ENCODE assay signal across 18 cellular contexts in the genomic region with DNA sequence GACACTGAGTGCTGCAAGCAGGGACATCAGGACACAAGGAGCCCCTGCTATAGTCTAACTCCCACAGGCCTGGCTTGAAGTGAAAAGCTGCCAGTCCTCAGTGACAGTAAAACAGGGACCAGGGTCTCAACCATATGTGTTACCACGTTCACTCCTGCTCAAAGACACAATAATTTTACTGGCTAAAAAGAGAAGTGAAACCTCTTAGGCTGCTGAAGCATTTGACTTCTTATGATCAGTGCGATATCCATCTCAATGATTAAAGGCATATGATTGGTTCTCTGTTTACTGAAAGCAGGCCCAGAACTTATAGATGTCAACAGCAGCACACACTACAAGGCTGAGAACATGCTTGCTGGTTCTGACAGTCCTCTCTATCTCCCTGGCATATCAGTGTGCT.
DNase-seq lines count a peak whose midpoint lies in the region; ATAC-seq, FAIRE-seq and TF ChIP-seq lines count a peak whose summit lies in the region.
"Had no signal": no experiment of that assay in that cellular context is flagged by ENCODE, and none has a peak within 500 bp of the region (broad histone marks: within the 10 kb centered on the region; RNA-seq: fewer than 3 reads in every experiment).

No MANE protein-coding gene starts in this region.

- DNase-seq in GM12891 (ENCODE audit: insufficient read length, low spot score) (peak; percentile 5), NOMO-1 treated with DMSO at 0.1 percent for 48 hours (lab: John Stamatoyannopoulos, UW; ENCODE audit: unreplicated experiment) (peak; percentile 33), SW 1271 (lab: John Stamatoyannopoulos, UW) (no peak), HK-2 (ENCODE audit: unreplicated experiment) (no peak)
- DNase-seq: Calu3, cortex of kidney, erythroblast, GF-D8, GOT3, islet precursor cell, NCI-H2107, Right ventricle myocardium superior had no signal

- ATAC-seq in GM19324 (IDR thresholded peaks at IDR 0.05; ENCODE audit: low FRiP score, unreplicated experiment), result peak; percentile 65
- peak; percentile 68 for ATAC-seq in HG02981 (IDR thresholded peaks at IDR 0.05; ENCODE audit: unreplicated experiment)
- ATAC-seq in esophagus mucosa, result no peak
- no peak for ATAC-seq in HG02840 (IDR thresholded peaks at IDR 0.05; ENCODE audit: low FRiP score, unreplicated experiment)
- ATAC-seq: stimulated activated effector memory CD8-positive, alpha-beta T cell treated with anti-CD3 and anti-CD28 coated beads, Interleukin-12 subunit alpha, Interleukin-12 subunit beta, amount 100 ng/mL, for 72 hours had no signal

- no peak for TF ChIP-seq POLR2A in GM12891 (IDR thresholded peaks at IDR 0.05; ENCODE audit: low read depth, low read length)

- FAIRE-seq in GM12891 (lab: Jason Lieb, UNC), result no peak
- FAIRE-seq: astrocyte had no signal

TF ChIP-seq in GM12891, 5 proteins besides CTCF, POLR2A, EP300 and RAD21:
- TF ChIP-seq SPI1 (IDR thresholded peaks at IDR 0.05; ENCODE audit: low read depth, low read length), result peak; percentile 94
- no peak for TF ChIP-seq POU2F2 (IDR thresholded peaks at IDR 0.05; ENCODE audit: low read depth, low read length)
TF ChIP-seq in GM12891: peak in this region for 1.

Comparison
In these comparisons a context has a peak if more than half of its experiments do, and no peak if none do; other contexts are left out.
1. DNase-seq: peak in GM12891 (single experiment) and NOMO-1 treated with DMSO at 0.1 percent for 48 hours (single experiment); none in SW 1271 (0 of 2) and HK-2 (single experiment).
2. ATAC-seq: peak in GM19324 (single experiment) and HG02981 (single experiment); none in esophagus mucosa (single experiment) and HG02840 (single experiment).